8 cellular contexts compared by ENCODE assay signal in the genomic region with DNA sequence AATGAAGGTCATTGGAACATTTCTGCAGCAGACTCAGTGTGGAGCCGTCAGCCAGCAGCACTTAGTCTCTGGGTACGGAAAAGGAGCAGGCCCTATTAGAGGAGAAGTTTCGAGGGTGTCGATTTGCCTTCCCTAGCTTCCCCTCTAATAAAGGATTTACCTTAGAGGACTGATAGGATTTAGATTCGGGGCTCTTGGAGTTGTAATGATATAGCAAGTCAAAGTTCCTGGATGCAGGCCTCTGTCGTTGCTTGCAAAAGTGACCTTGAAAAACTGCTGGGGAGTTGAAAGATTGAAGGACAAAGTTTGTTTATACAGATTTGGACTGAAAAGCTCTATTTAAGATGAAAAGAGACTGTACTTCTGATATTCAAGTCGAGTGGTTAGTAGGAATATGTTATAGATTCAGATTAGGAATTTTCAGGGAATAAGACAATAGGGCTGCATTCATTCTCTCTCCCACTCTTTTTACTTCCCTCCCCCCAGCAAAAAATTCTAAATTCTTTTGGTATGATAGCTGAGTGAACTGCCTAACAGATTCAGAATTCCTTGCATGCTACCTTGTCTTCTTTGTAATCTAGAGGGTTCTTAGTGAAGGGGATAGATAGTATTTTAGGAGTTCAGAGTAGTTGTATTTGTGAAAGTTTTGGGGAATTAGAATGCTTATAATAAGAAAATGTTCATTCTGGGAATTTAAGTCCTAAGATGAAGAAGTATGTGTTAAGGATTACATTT. TPM values are rescaled to one million over a fixed set of nuclear protein-coding genes. Genes with fewer than 3 reads are reported as not detected.
DNase-seq lines count a peak whose midpoint lies in the region; ATAC-seq and TF ChIP-seq lines count a peak whose summit lies in the region.

No MANE protein-coding gene starts in this region.

- peaks cover 51% of the 10 kb centered on the region for H3K4me1 Mint-ChIP-seq in activated naive CD4-positive, alpha-beta T cell treated with anti-CD3 and anti-CD28 coated beads for 36 hours (ENCODE audit: low read depth)
- peaks cover 31% of the 10 kb centered on the region for H3K4me1 Mint-ChIP-seq in memory B cell

- H3K27ac ChIP-seq in caudate nucleus (ENCODE audit: low read depth, low read length) (peak overlapping the region; percentile 76), upper lobe of left lung (peak overlapping the region; percentile 58 to 88 (median 74)), ovary (no peak overlapping the region)

- H3K27me3 ChIP-seq in upper lobe of left lung (no peaks in the 10 kb centered on the region), ovary (no peaks in the 10 kb centered on the region)

- H3K27ac Mint-ChIP-seq in activated naive CD4-positive, alpha-beta T cell treated with anti-CD3 and anti-CD28 coated beads for 36 hours = peak overlapping the region; percentile 34
- peak overlapping the region; percentile 97 for H3K27ac Mint-ChIP-seq in memory B cell

- intact Hi-C loops in activated naive CD4-positive, alpha-beta T cell treated with anti-CD3 and anti-CD28 coated beads for 36 hours (cut with micrococcal nuclease) = no loop called here
- intact Hi-C loops in ovary (cut with DNase I) = no loop called here

- H3K4me3 ChIP-seq in upper lobe of left lung = peak overlapping the region in 2 of 4 donors; percentile 48 to 60
- no peak overlapping the region for H3K4me3 ChIP-seq in ovary

- no peak for ATAC-seq in memory B cell (ENCODE audit: low read depth)
- ATAC-seq in upper lobe of left lung (ENCODE audit: low FRiP score in 2 of 2) = no peak
- ATAC-seq in GM21723 (IDR thresholded peaks at IDR 0.05; ENCODE audit: unreplicated experiment) = no peak

- DNase-seq in activated naive CD4-positive, alpha-beta T cell treated with anti-CD3 and anti-CD28 coated beads for 36 hours = no peak
- no peak for DNase-seq in activated naive CD4-positive, alpha-beta T cell (lab: John Stamatoyannopoulos, UW)
- peak in 11 of 61 donors; percentile 1 to 13 (median 7) for DNase-seq in caudate nucleus (lab: John Stamatoyannopoulos, UW)
- DNase-seq in memory B cell (ENCODE audit: low spot score in 2 of 2) = no peak
- no peak for DNase-seq in upper lobe of left lung
- DNase-seq in AG20443 (ENCODE audit: low spot score) = no peak
- DNase-seq in ovary = no peak

- H3K36me3 ChIP-seq in upper lobe of left lung (no peaks in the 10 kb centered on the region), ovary (no peaks in the 10 kb centered on the region)

- TF ChIP-seq EP300 in upper lobe of left lung (IDR thresholded peaks at IDR 0.05) = no peak
- no peak for TF ChIP-seq EP300 in ovary (IDR thresholded peaks at IDR 0.05)

- H3K4me3 Mint-ChIP-seq in activated naive CD4-positive, alpha-beta T cell treated with anti-CD3 and anti-CD28 coated beads for 36 hours = peak overlapping the region; percentile 26
- peak overlapping the region; percentile 95 for H3K4me3 Mint-ChIP-seq in memory B cell

- TF ChIP-seq POLR2A in upper lobe of left lung (IDR thresholded peaks at IDR 0.05) (no peak), ovary (IDR thresholded peaks at IDR 0.05) (no peak)

- no peaks in the 10 kb centered on the region for H3K9me3 ChIP-seq in upper lobe of left lung
- H3K9me3 ChIP-seq in ovary = no peaks in the 10 kb centered on the region

- no peaks in the 10 kb centered on the region for H3K27me3 Mint-ChIP-seq in activated naive CD4-positive, alpha-beta T cell treated with anti-CD3 and anti-CD28 coated beads for 36 hours (ENCODE audit: low read depth)
- no peaks in the 10 kb centered on the region for H3K27me3 Mint-ChIP-seq in memory B cell

- WGBS in upper lobe of left lung, 2 donors = 25 to 28% methylated on average over 7 of the region's 7 CpGs
- 1 to 3% (median 2%) methylated on average over 7 of the region's 7 CpGs for WGBS in ovary, 3 donors

- CTCF ChIA-PET in activated naive CD4-positive, alpha-beta T cell treated with anti-CD3 and anti-CD28 coated beads for 36 hours (lab: Charles Lee) = no interaction called here

- H3K4me1 ChIP-seq in upper lobe of left lung (peaks cover 54 to 67% (median 62%) of the 10 kb centered on the region in 4 donors), ovary (ENCODE audit: insufficient read depth) (peaks cover 9% of the 10 kb centered on the region)

- H3K36me3 Mint-ChIP-seq in activated naive CD4-positive, alpha-beta T cell treated with anti-CD3 and anti-CD28 coated beads for 36 hours (ENCODE audit: low read depth) = peaks cover 15% of the 10 kb centered on the region
- H3K36me3 Mint-ChIP-seq in memory B cell = peaks cover 5% of the 10 kb centered on the region

- TF ChIP-seq CTCF in upper lobe of left lung (IDR thresholded peaks at IDR 0.05) (no peak), ovary (IDR thresholded peaks at IDR 0.05) (no peak)

- H3K9me3 Mint-ChIP-seq in activated naive CD4-positive, alpha-beta T cell treated with anti-CD3 and anti-CD28 coated beads for 36 hours = no peaks in the 10 kb centered on the region
- H3K9me3 Mint-ChIP-seq in memory B cell = no peaks in the 10 kb centered on the region

RNA-seq across cellular contexts. Expression of a gene that starts 19.2 kb away (rescaled TPM):
- 10 to 100 TPM; 53.5 to 63.1 TPM for total RNA-seq in activated naive CD4-positive, alpha-beta T cell treated with anti-CD3 and anti-CD28 coated beads for 36 hours
- 10 to 100 TPM; 40.0 to 73.3 (median 50.9) TPM for total RNA-seq in upper lobe of left lung
- 10 to 100 TPM; 28.8 to 65.6 (median 45.1) TPM for total RNA-seq in ovary
- 10 to 100 TPM; 44.1 to 90.9 TPM for polyA plus RNA-seq in ovary

RNA-seq across cellular contexts. Expression of a gene that starts 45.3 kb away (rescaled TPM):
- 1 to 10 TPM; 3.6 to 3.7 TPM for total RNA-seq in activated naive CD4-positive, alpha-beta T cell treated with anti-CD3 and anti-CD28 coated beads for 36 hours
- 1 to 10 TPM; 2.7 to 9.9 (median 3.5) TPM for total RNA-seq in upper lobe of left lung
- 10 to 100 TPM in 1 of 7 donors, 1 to 10 TPM in 6; 1.3 to 12.6 (median 6.2) TPM for total RNA-seq in ovary
- polyA plus RNA-seq in ovary = 1 to 10 TPM; 1.4 to 4.4 TPM

Comparison
In these comparisons a context has a peak if more than half of its experiments do, and no peak if none do; other contexts are left out.
1. H3K27ac ChIP-seq: peak in caudate nucleus (single experiment) and upper lobe of left lung (4 of 4); none in ovary (0 of 2).